ENCODE assay signal across 18 cellular contexts in genomic region chr22:28179392-28179791, GRCh38.
"Had no signal": no experiment of that assay in that cellular context is flagged by ENCODE, and none has a peak within 500 bp of the region (broad histone marks: within the 10 kb centered on the region; RNA-seq: fewer than 3 reads in every experiment).

No MANE protein-coding gene starts in this region.

- H3K4me3 ChIP-seq: K562 had no signal

- H3K27ac ChIP-seq: HL-60, KMS-11 had no signal

- H3K4me3 Mint-ChIP-seq: IgD-negative memory B cell had no signal

- ATAC-seq: K562 had no signal

- DNase-seq: Kasumi-1, MM.1S, NCI-H1092 treated with DMSO at 0.1 percent for 48 hours, NCI-H1436, NCI-H187, NCI-H2029 treated with DMSO at 0.1 percent for 48 hours, NCI-H2171 treated with DMSO at 0.1 percent for 48 hours, NCI-H345, NCI-H524, NCI-H526 treated with DMSO at 0.1 percent for 48 hours, NCI-H774, Right ventricle myocardium superior, RPMI8226, SK-N-SH had no signal

- H3K27me3 Mint-ChIP-seq: IgD-negative memory B cell had no signal

- H3K4me1 Mint-ChIP-seq: IgD-negative memory B cell had no signal

- H3K36me3 Mint-ChIP-seq: IgD-negative memory B cell had no signal

- H3K27ac Mint-ChIP-seq: IgD-negative memory B cell had no signal
